In the genomic region with DNA sequence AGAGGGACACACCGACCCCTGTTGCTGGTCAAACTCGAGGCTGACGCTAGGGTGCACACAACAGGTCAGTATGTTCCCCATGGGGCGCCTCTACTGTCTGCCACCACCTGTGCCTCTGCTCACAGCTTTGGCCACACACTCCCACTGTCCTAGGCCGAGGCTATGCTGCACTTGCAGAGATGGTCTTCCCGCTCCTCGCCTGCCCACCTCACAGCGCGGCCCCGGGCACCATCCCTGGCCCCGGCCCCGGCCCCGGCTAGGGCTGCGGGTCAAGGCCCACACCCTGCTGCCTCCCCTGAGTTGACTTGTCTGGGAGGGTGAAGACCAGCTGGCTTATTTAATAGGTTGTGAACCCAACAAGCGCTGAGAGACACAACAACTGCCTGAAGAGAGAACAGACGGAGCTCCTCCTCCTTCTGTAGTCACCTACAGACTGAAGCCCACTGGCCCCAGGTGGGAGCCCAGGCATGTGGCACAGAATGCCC, we compare ENCODE assay signal across 7 cellular contexts. TPM values are rescaled to one million over a fixed set of nuclear protein-coding genes. Genes with fewer than 3 reads are reported as not detected.
DNase-seq lines count a peak whose midpoint lies in the region; ATAC-seq and TF ChIP-seq lines count a peak whose summit lies in the region.
"Not testable (repeated sequence)": the region's sequence is repeated elsewhere in the genome, so short reads cannot be mapped to it uniquely, and the experiment has no call there.

A gene (minus strand): TSS at position 435 of the 485 bp plus-strand sequence. CDS start 354 bp downstream, at position 81.

- not testable (repeated sequence) for DNase-seq in Calu3; T-cell; activated B cell treated with CpG ODN at 0.5 μM for 24 hours; MCF 10A (ENCODE audit: unreplicated experiment); glutamatergic neuron; sciatic nerve (ENCODE audit: low spot score)

- H3K27ac Mint-ChIP-seq in Calu3 (ENCODE audit: unreplicated experiment); T-cell; activated B cell treated with CpG ODN at 0.5 μM for 24 hours; MCF 10A (ENCODE audit: low read depth, unreplicated experiment); glutamatergic neuron (ENCODE audit: unreplicated experiment): not testable (repeated sequence)
- peak within 1 kb of the TSS; percentile 46 for H3K27ac Mint-ChIP-seq in activated naive CD4-positive, alpha-beta T cell treated with anti-CD3 and anti-CD28 coated beads, Interleukin-2, amount 50 U/mL, for 24 hours

- not testable (repeated sequence) for H3K9me3 Mint-ChIP-seq in Calu3 (ENCODE audit: low read depth, unreplicated experiment); T-cell; activated B cell treated with CpG ODN at 0.5 μM for 24 hours; activated naive CD4-positive, alpha-beta T cell treated with anti-CD3 and anti-CD28 coated beads, Interleukin-2, amount 50 U/mL, for 24 hours; MCF 10A (ENCODE audit: unreplicated experiment); glutamatergic neuron (ENCODE audit: unreplicated experiment)

- CTCF ChIA-PET in Calu3 (lab: Charles Lee); T-cell (lab: Charles Lee); activated B cell treated with CpG ODN at 0.5 μM for 24 hours (lab: Charles Lee); MCF 10A (lab: Yijun Ruan, JAX): not testable (repeated sequence)

- not testable (repeated sequence) for H3K4me3 Mint-ChIP-seq in Calu3 (ENCODE audit: low read depth, unreplicated experiment); T-cell; activated B cell treated with CpG ODN at 0.5 μM for 24 hours; activated naive CD4-positive, alpha-beta T cell treated with anti-CD3 and anti-CD28 coated beads, Interleukin-2, amount 50 U/mL, for 24 hours; MCF 10A (ENCODE audit: unreplicated experiment); glutamatergic neuron (ENCODE audit: unreplicated experiment)

- not testable (repeated sequence) for H3K36me3 Mint-ChIP-seq in Calu3 (ENCODE audit: insufficient read depth, unreplicated experiment); activated naive CD4-positive, alpha-beta T cell treated with anti-CD3 and anti-CD28 coated beads, Interleukin-2, amount 50 U/mL, for 24 hours; glutamatergic neuron (ENCODE audit: unreplicated experiment)
- H3K36me3 Mint-ChIP-seq in T-cell: peaks cover 25% of the 10 kb centered on the region
- H3K36me3 Mint-ChIP-seq in activated B cell treated with CpG ODN at 0.5 μM for 24 hours (ENCODE audit: low read depth): peaks cover 29% of the 10 kb centered on the region
- H3K36me3 Mint-ChIP-seq in MCF 10A (ENCODE audit: insufficient read depth, unreplicated experiment): peaks cover 16% of the 10 kb centered on the region

- intact Hi-C loops in Calu3 (cut with micrococcal nuclease; ENCODE audit: unreplicated experiment); activated B cell treated with CpG ODN at 0.5 μM for 24 hours (cut with micrococcal nuclease); MCF 10A (cut with micrococcal nuclease); sciatic nerve (cut with DNase I): not testable (repeated sequence)

- H3K4me1 Mint-ChIP-seq in Calu3 (ENCODE audit: low read depth, unreplicated experiment); T-cell; activated B cell treated with CpG ODN at 0.5 μM for 24 hours; activated naive CD4-positive, alpha-beta T cell treated with anti-CD3 and anti-CD28 coated beads, Interleukin-2, amount 50 U/mL, for 24 hours; MCF 10A (ENCODE audit: insufficient read depth, unreplicated experiment); glutamatergic neuron (ENCODE audit: low read depth, unreplicated experiment): not testable (repeated sequence)

- BruUV-seq in Calu3 (replicated peaks; lab: Mats Ljungman, UMichigan); MCF 10A (replicated peaks; lab: Mats Ljungman, UMichigan): not testable (repeated sequence)

- H3K27me3 Mint-ChIP-seq in Calu3 (ENCODE audit: unreplicated experiment); T-cell; activated B cell treated with CpG ODN at 0.5 μM for 24 hours; activated naive CD4-positive, alpha-beta T cell treated with anti-CD3 and anti-CD28 coated beads, Interleukin-2, amount 50 U/mL, for 24 hours; MCF 10A (ENCODE audit: insufficient read depth, unreplicated experiment); glutamatergic neuron (ENCODE audit: unreplicated experiment): not testable (repeated sequence)

- TF ChIP-seq CTCF in Calu3 (IDR thresholded peaks at IDR 0.05; ENCODE audit: unreplicated experiment); activated B cell treated with CpG ODN at 0.5 μM for 24 hours (IDR thresholded peaks at IDR 0.05); MCF 10A (IDR thresholded peaks at IDR 0.05; ENCODE audit: unreplicated experiment); glutamatergic neuron (IDR thresholded peaks at IDR 0.05; ENCODE audit: partially characterized antibody, unreplicated experiment): not testable (repeated sequence)

- ATAC-seq in T-cell (replicated peaks in 1 of 4); activated B cell treated with CpG ODN at 0.5 μM for 24 hours (ENCODE audit: low read depth); sciatic nerve: not testable (repeated sequence)

- POLR2A ChIA-PET in T-cell (lab: Charles Lee); activated B cell treated with CpG ODN at 0.5 μM for 24 hours (lab: Charles Lee); MCF 10A (lab: Yijun Ruan, JAX): not testable (repeated sequence)

RNA-seq across cellular contexts. Expression of the gene that starts here (rescaled TPM):
- total RNA-seq in Calu3 (2022) (12.1 and 13.4 TPM in 2 replicates), T-cell (10 to 100 TPM; 11.6 to 17.0 (median 14.7) TPM), activated B cell treated with CpG ODN at 0.5 μM for 24 hours (9.5 and 15.0 TPM in 2 replicates), MCF 10A (2022) (16.0 and 17.3 TPM in 2 replicates), glutamatergic neuron (ENCODE audit: unreplicated experiment) (10.9 TPM), sciatic nerve (14.4 TPM)
